Comparison of ENCODE assay signal across 1 cellular context in the genomic region with DNA sequence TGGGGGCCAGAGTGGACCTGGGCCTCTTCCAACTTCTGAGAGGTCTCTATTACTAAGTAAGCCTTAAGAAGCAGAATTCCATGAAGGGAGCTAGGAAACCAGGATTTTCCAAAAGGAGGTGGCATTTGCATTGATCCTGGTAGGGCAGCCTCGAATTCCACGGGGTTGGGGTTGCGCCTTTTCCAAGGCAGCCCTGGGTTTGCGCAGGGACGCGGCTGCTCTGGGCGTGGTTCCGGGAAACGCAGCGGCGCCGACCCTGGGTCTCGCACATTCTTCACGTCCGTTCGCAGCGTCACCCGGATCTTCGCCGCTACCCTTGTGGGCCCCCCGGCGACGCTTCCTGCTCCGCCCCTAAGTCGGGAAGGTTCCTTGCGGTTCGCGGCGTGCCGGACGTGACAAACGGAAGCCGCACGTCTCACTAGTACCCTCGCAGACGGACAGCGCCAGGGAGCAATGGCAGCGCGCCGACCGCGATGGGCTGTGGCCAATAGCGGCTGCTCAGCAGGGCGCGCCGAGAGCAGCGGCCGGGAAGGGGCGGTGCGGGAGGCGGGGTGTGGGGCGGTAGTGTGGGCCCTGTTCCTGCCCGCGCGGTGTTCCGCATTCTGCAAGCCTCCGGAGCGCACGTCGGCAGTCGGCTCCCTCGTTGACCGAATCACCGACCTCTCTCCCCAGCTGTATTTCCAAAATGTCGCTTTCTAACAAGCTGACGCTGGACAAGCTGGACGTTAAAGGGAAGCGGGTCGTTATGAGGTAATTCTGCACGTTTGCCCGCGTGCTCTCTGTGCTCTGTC.
TF ChIP-seq lines count a peak whose summit lies in the region.

Gene PGK1 (plus strand): TSS at position 593 of the 791 bp plus-strand sequence. CDS start 93 bp downstream, at position 686.

TF ChIP-seq in GM12878, 131 proteins besides CTCF, POLR2A, EP300 and RAD21 (continued from another document and continues in another):
- TF ChIP-seq E2F8 (IDR thresholded peaks at IDR 0.05; ENCODE audit: low read depth, partially characterized antibody) (no peak), TCF12 (IDR thresholded peaks at IDR 0.05; ENCODE audit: low read depth, low read length) (no peak), RCOR1 (conservative IDR thresholded peaks at IDR 0.05; ENCODE audit: low read depth, low read length) (no peak), GABPA (IDR thresholded peaks at IDR 0.05; ENCODE audit: low read depth) (peak; percentile 84), E2F4 (IDR thresholded peaks at IDR 0.05; ENCODE audit: low read depth, low read length) (no peak), POLR2AphosphoS5 (IDR thresholded peaks at IDR 0.05; ENCODE audit: low read length) (peak; percentile 98), ZNF217 (IDR thresholded peaks at IDR 0.05) (no peak), SPI1 (IDR thresholded peaks at IDR 0.05; ENCODE audit: borderline replicate concordance, insufficient read depth, low read depth, low read length) (peak; percentile 48), SMARCA5 (IDR thresholded peaks at IDR 0.05) (no peak), CEBPB (IDR thresholded peaks at IDR 0.05; ENCODE audit: borderline replicate concordance in 1 of 2, low read depth in 2 of 2, low read length in 2 of 2) (no peak), NR2C2 (IDR thresholded peaks at IDR 0.05; ENCODE audit: borderline replicate concordance, control insufficient read depth, insufficient read length, low read depth) (no peak), SIN3A (IDR thresholded peaks at IDR 0.05; ENCODE audit: low read depth, low read length) (peak; percentile 17; the same call in 1 of the 2 replicates), HSF1 (IDR thresholded peaks at IDR 0.05; ENCODE audit: low read depth, low read length) (peak; percentile 88), RB1 (IDR thresholded peaks at IDR 0.05; ENCODE audit: borderline replicate concordance) (no peak; the same call in 1 of the 2 replicates), MTA3 (IDR thresholded peaks at IDR 0.05; ENCODE audit: borderline replicate concordance, low read length) (no peak), DPF2 (IDR thresholded peaks at IDR 0.05) (peak; percentile 93), ZNF24 (IDR thresholded peaks at IDR 0.05) (no peak), RAD51 (IDR thresholded peaks at IDR 0.05) (no peak), ZZZ3 (IDR thresholded peaks at IDR 0.05; ENCODE audit: control insufficient read depth, insufficient read length, low read depth) (no peak), IRF4 (IDR thresholded peaks at IDR 0.05; ENCODE audit: low read depth, low read length) (0 out of 2 replicates have a peak, but pooled peaks have one; percentile 4), ZBTB4 (CRISPR knock-in tag; IDR thresholded peaks at IDR 0.05) (no peak), MEF2B (IDR thresholded peaks at IDR 0.05; ENCODE audit: partially characterized antibody, poor library complexity, severe bottlenecking) (no peak), SREBF1 (IDR thresholded peaks at IDR 0.05; ENCODE audit: low read length) (no peak), CBFB (IDR thresholded peaks at IDR 0.05; ENCODE audit: low read depth) (0 out of 2 replicates have a peak, but pooled peaks have one; percentile 27), ZBTB40 (IDR thresholded peaks at IDR 0.05; ENCODE audit: borderline replicate concordance) (peak; percentile 83), HDGF (IDR thresholded peaks at IDR 0.05) (peak; percentile 87), MAX (IDR thresholded peaks at IDR 0.05; ENCODE audit: low read depth, low read length) (peak; percentile 12)
- TF ChIP-seq, protein P1, sequence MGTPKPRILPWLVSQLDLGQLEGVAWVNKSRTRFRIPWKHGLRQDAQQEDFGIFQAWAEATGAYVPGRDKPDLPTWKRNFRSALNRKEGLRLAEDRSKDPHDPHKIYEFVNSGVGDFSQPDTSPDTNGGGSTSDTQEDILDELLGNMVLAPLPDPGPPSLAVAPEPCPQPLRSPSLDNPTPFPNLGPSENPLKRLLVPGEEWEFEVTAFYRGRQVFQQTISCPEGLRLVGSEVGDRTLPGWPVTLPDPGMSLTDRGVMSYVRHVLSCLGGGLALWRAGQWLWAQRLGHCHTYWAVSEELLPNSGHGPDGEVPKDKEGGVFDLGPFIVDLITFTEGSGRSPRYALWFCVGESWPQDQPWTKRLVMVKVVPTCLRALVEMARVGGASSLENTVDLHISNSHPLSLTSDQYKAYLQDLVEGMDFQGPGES (IDR thresholded peaks at IDR 0.05), result peak; percentile 85
- TF ChIP-seq, protein P2, sequence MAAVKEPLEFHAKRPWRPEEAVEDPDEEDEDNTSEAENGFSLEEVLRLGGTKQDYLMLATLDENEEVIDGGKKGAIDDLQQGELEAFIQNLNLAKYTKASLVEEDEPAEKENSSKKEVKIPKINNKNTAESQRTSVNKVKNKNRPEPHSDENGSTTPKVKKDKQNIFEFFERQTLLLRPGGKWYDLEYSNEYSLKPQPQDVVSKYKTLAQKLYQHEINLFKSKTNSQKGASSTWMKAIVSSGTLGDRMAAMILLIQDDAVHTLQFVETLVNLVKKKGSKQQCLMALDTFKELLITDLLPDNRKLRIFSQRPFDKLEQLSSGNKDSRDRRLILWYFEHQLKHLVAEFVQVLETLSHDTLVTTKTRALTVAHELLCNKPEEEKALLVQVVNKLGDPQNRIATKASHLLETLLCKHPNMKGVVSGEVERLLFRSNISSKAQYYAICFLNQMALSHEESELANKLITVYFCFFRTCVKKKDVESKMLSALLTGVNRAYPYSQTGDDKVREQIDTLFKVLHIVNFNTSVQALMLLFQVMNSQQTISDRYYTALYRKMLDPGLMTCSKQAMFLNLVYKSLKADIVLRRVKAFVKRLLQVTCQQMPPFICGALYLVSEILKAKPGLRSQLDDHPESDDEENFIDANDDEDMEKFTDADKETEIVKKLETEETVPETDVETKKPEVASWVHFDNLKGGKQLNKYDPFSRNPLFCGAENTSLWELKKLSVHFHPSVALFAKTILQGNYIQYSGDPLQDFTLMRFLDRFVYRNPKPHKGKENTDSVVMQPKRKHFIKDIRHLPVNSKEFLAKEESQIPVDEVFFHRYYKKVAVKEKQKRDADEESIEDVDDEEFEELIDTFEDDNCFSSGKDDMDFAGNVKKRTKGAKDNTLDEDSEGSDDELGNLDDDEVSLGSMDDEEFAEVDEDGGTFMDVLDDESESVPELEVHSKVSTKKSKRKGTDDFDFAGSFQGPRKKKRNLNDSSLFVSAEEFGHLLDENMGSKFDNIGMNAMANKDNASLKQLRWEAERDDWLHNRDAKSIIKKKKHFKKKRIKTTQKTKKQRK (IDR thresholded peaks at IDR 0.05; ENCODE audit: low read depth, low read length), result no peak
- TF ChIP-seq, protein P3, sequence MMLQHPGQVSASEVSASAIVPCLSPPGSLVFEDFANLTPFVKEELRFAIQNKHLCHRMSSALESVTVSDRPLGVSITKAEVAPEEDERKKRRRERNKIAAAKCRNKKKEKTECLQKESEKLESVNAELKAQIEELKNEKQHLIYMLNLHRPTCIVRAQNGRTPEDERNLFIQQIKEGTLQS (IDR thresholded peaks at IDR 0.05; ENCODE audit: borderline replicate concordance, extremely low read depth, low read depth, low read length), result no peak
